ENCODE assay signal across 19 cellular contexts in genomic region chr9:90778746-90779145, GRCh38.
DNase-seq lines count a peak whose midpoint lies in the region; TF ChIP-seq lines count a peak whose summit lies in the region.
"Had no signal": no experiment of that assay in that cellular context is flagged by ENCODE, and none has a peak within 500 bp of the region (broad histone marks: within the 10 kb centered on the region; RNA-seq: fewer than 3 reads in every experiment).

No MANE protein-coding gene starts in this region.

- H3K36me3 ChIP-seq in WERI-Rb-1, result no peaks in the 10 kb centered on the region
- H3K36me3 ChIP-seq: BE2C had no signal

- no peak for TF ChIP-seq CTCF in WERI-Rb-1 (IDR thresholded peaks at IDR 0.05; ENCODE audit: low read depth, low read length)

- DNase-seq in DMS 273 (lab: John Stamatoyannopoulos, UW; ENCODE audit: unreplicated experiment) (peak; percentile 31), DMS 273 treated with DMSO at 0.1 percent for 48 hours (lab: John Stamatoyannopoulos, UW) (no peak), ELF-1 (ENCODE audit: low read depth, low spot score) (peak; percentile 79), WERI-Rb-1 (peak; percentile 55), iPS-NIHi11 (ENCODE audit: low spot score) (peak; percentile 22), HuH-7 (ENCODE audit: low spot score) (no peak), DMS114 treated with DMSO at 0.1 percent for 48 hours (lab: John Stamatoyannopoulos, UW; ENCODE audit: unreplicated experiment) (no peak), anterior cingulate cortex (lab: John Stamatoyannopoulos, UW) (no peak)
- DNase-seq: BE2C; CD4-positive, alpha-beta memory T cell; HFFc6; Kasumi-1; MM.1S; NCI-H1105; NCI-H187; NCI-H2171 treated with DMSO at 0.1 percent for 48 hours; PC-3 had no signal

- no peaks in the 10 kb centered on the region for H3K27me3 ChIP-seq in WERI-Rb-1 (ENCODE audit: insufficient read depth, low read depth, severe bottlenecking)
- H3K27me3 ChIP-seq: BE2C had no signal

- H3K27ac ChIP-seq in WERI-Rb-1, result peak overlapping the region; percentile 37
- H3K27ac ChIP-seq: 22Rv1, RWPE1 had no signal

- no peak overlapping the region for H3K4me3 ChIP-seq in WERI-Rb-1 (ENCODE audit: low read depth, low read length)

- H3K9me3 ChIP-seq in WERI-Rb-1 (ENCODE audit: severe bottlenecking), result no peaks in the 10 kb centered on the region
- H3K9me3 ChIP-seq: BE2C had no signal

Comparison
In these comparisons a context has a peak if more than half of its experiments do, and no peak if none do; other contexts are left out.
1. DNase-seq: peak in DMS 273 (single experiment), ELF-1 (single experiment), WERI-Rb-1 (single experiment) and iPS-NIHi11 (single experiment); none in DMS 273 treated with DMSO at 0.1 percent for 48 hours (single experiment), HuH-7 (single experiment), DMS114 treated with DMSO at 0.1 percent for 48 hours (single experiment) and anterior cingulate cortex (0 of 58).